8 cellular contexts compared by ENCODE assay signal in genomic region chr7:99143853-99144672, GRCh38. TPM values are rescaled to one million over a fixed set of nuclear protein-coding genes. Genes with fewer than 3 reads are reported as not detected.
DNase-seq lines count a peak whose midpoint lies in the region; ATAC-seq and TF ChIP-seq lines count a peak whose summit lies in the region.

SMURF1 (minus strand) TSS chr7:99144108; CDS start chr7:99143780, 328 bp downstream.

- H3K4me3 ChIP-seq in BJ (ENCODE audit: low read depth, low read length) (peak within 1 kb of the TSS; percentile 52), epithelial cell of proximal tubule (ENCODE audit: low read depth, low read length) (peak within 1 kb of the TSS; percentile 68)

- CTCF ChIA-PET in BJ (lab: Yijun Ruan, JAX), result interaction anchor here (1.2 kb wide), 1 partner anchor 104 kb away, joined by 3 read pairs; no protein-coding TSS in a partner anchor

- no peaks in the 10 kb centered on the region for H3K36me3 ChIP-seq in BJ (ENCODE audit: control insufficient read depth, insufficient read depth, low read length)

- POLR2A ChIA-PET in BJ (lab: Charles Lee), result no interaction called here

- no peak for DNase-seq in BJ (ENCODE audit: low read depth)
- DNase-seq in NOMO-1 (lab: John Stamatoyannopoulos, UW; ENCODE audit: unreplicated experiment in 2 of 2), result peak; percentile 64 to 83
- DNase-seq in activated T-cell treated with anti-CD3 and anti-CD28 coated beads for 48 hours (ENCODE audit: low read depth), result peak; percentile 75
- no peak for DNase-seq in epithelial cell of proximal tubule (ENCODE audit: low read depth)
- DNase-seq in mucosa of gallbladder (ENCODE audit: low spot score), result peak; percentile 56
- peak; percentile 28 to 35 for DNase-seq in stimulated activated CD8-positive, alpha-beta memory T cell treated with anti-CD3 and anti-CD28 coated beads, Interleukin-4, amount 100 ng/mL, for 1 hour (ENCODE audit: low read depth in 2 of 2, low spot score in 1 of 2)

- peak; percentile 83 for ATAC-seq in GM19035 (IDR thresholded peaks at IDR 0.05; ENCODE audit: unreplicated experiment)
- peak; percentile 84 for ATAC-seq in HG03280 (IDR thresholded peaks at IDR 0.05; ENCODE audit: unreplicated experiment)

- TF ChIP-seq CTCF in BJ (IDR thresholded peaks at IDR 0.05; ENCODE audit: insufficient read depth, low read depth, low read length) (no peak), epithelial cell of proximal tubule (conservative IDR thresholded peaks at IDR 0.05; ENCODE audit: low read depth, low read length) (no peak)

- no peaks in the 10 kb centered on the region for H3K27me3 ChIP-seq in BJ (ENCODE audit: control insufficient read depth, insufficient read depth, low read length)

RNA-seq across cellular contexts. Expression of gene SMURF1, which starts in this region (rescaled TPM):
- 14.0 and 15.4 TPM in 2 replicates for polyA plus RNA-seq in BJ (2011; rRNA removed)
- 12.0 and 12.2 TPM in 2 replicates for polyA minus RNA-seq in BJ (2011; rRNA and poly(A)+ RNA removed)
- total RNA-seq in epithelial cell of proximal tubule (26.9 and 30.7 TPM in 2 replicates), mucosa of gallbladder (32.9 TPM)

Comparison
In these comparisons a context has a peak if more than half of its experiments do, and no peak if none do; other contexts are left out.
1. DNase-seq: peak in NOMO-1 (2 of 2), activated T-cell treated with anti-CD3 and anti-CD28 coated beads for 48 hours (single experiment), mucosa of gallbladder (single experiment) and stimulated activated CD8-positive, alpha-beta memory T cell treated with anti-CD3 and anti-CD28 coated beads, Interleukin-4, amount 100 ng/mL, for 1 hour (2 of 2); none in BJ (single experiment) and epithelial cell of proximal tubule (single experiment).